ENCODE assay signal across 10 cellular contexts in the genomic region with DNA sequence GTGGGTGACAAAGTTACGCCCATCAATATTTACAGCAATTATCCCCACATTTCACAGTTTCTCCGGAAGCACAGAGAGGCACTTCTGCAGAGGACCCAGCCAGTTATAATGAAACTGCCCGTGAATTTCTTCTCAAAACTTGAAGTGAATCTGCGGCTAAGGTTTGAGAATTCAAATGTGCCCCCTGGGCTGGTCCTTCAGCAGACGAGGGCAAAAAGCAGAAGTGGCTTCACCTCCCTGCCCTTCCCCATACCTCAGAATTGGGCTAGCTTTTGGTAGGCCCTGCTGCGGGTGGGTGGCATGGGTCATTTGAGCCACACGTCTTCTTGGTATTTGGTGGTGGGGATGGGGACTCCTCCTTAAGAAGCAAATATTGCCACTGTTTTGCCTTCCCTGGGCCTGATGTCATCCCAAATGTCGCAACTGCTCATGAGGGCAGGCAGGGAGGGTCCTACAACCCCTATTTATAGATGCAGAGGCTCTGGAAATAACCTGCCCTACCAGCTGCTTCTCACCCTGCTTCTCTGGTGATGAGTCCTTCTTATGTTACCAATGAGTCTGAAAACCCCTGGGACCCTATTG. TPM values are rescaled to one million over a fixed set of nuclear protein-coding genes. Genes with fewer than 3 reads are reported as not detected.
DNase-seq lines count a peak whose midpoint lies in the region; ATAC-seq, FAIRE-seq and TF ChIP-seq lines count a peak whose summit lies in the region.
"Had no signal": no experiment of that assay in that cellular context is flagged by ENCODE, and none has a peak within 500 bp of the region (broad histone marks: within the 10 kb centered on the region; RNA-seq: fewer than 3 reads in every experiment).

No MANE protein-coding gene starts in this region.

- in situ Hi-C loops in HepG2 (cut with HindIII; ENCODE audit: extremely low pct_ligation_motif_present, low pct_unique_long_range_greater_than_20kb) = loop anchor here (25.0 kb wide), 1 partner anchor 306 kb away; no protein-coding TSS in a partner anchor

- H3K27me3 ChIP-seq in HepG2 (ENCODE audit: control insufficient read depth in 1 of 2, insufficient read depth in 2 of 2, low read length in 2 of 2) (peaks cover 0 to 11% of the 10 kb centered on the region in 2 experiments; a peak in 2 of 5 replicates), sigmoid colon (peaks cover 0 to 15% (median 10%) of the 10 kb centered on the region in 3 donors)

- H3K79me2 ChIP-seq in HepG2 (ENCODE audit: insufficient read depth, low read length) = no peaks in the 10 kb centered on the region

- peak; percentile 55 for ATAC-seq in GM18511 (IDR thresholded peaks at IDR 0.05; ENCODE audit: unreplicated experiment)
- peak; percentile 25 for ATAC-seq in GM21619 (IDR thresholded peaks at IDR 0.05; ENCODE audit: unreplicated experiment)
- ATAC-seq in mucosa of descending colon = peak; percentile 59
- no peak for ATAC-seq in HepG2
- ATAC-seq in GM21526 (IDR thresholded peaks at IDR 0.05; ENCODE audit: low FRiP score, unreplicated experiment) = no peak

- CTCF ChIA-PET in HepG2 (lab: Yijun Ruan, JAX; ENCODE audit: low intra/inter-chr PET ratio, low total read pairs) = no interaction called here

- no peaks in the 10 kb centered on the region for H3K27me3 Mint-ChIP-seq in IgD-negative memory B cell

- H3K4me1 Mint-ChIP-seq in IgD-negative memory B cell = peaks cover 35 to 45% (median 40%) of the 10 kb centered on the region in 3 donors

- TF ChIP-seq EP300 in HepG2 (IDR thresholded peaks at IDR 0.05; ENCODE audit: low read depth in 2 of 2, low read length in 2 of 2) (no peak), HepG2 (CRISPR knock-in tag; IDR thresholded peaks at IDR 0.05; ENCODE audit: borderline replicate concordance) (no peak), sigmoid colon (IDR thresholded peaks at IDR 0.05) (no peak)

- H3K27ac ChIP-seq in HepG2 (ENCODE audit: extremely low read length, insufficient read depth, low read length) = no peak overlapping the region
- no peak overlapping the region for H3K27ac ChIP-seq in sigmoid colon

- H3K4me1 ChIP-seq in mucosa of descending colon (ENCODE audit: low read depth) (no peaks in the 10 kb centered on the region), HepG2 (ENCODE audit: insufficient read depth, low read length) (no peaks in the 10 kb centered on the region), sigmoid colon (no peaks in the 10 kb centered on the region)

- POLR2A ChIA-PET in HepG2 (lab: Yijun Ruan, JAX) = no interaction called here

- H3K9me3 ChIP-seq in mucosa of descending colon = no peaks in the 10 kb centered on the region
- H3K9me3 ChIP-seq in HepG2 (ENCODE audit: low read length) = no peaks in the 10 kb centered on the region
- H3K9me3 ChIP-seq in sigmoid colon = no peaks in the 10 kb centered on the region

- TF ChIP-seq POLR2A in HepG2 (IDR thresholded peaks at IDR 0.05; ENCODE audit: insufficient read depth in 1 of 2, low read depth in 2 of 2, low read length in 2 of 2) (no peak), sigmoid colon (IDR thresholded peaks at IDR 0.05) (no peak)

- intact Hi-C loops in mucosa of descending colon (cut with DNase I, micrococcal nuclease) (loop anchor here in 1 of 2 donors (10.0 kb wide), 1 partner anchor 307 kb away; no protein-coding TSS in a partner anchor), HepG2 (cut with micrococcal nuclease; ENCODE audit: unreplicated experiment) (no loop called here), sigmoid colon (cut with DNase I) (no loop called here)

- H4K20me1 ChIP-seq in HepG2 (ENCODE audit: insufficient read depth, low read length) = 0 out of 2 replicates have a peak, but pooled peaks cover 2% of the 10 kb centered on the region

- no peak overlapping the region for H3K9ac ChIP-seq in HepG2 (ENCODE audit: insufficient read depth, low read depth, low read length)

- peak overlapping the region; percentile 92 to 97 (median 94) for H3K27ac Mint-ChIP-seq in IgD-negative memory B cell

- no peak overlapping the region for H2AFZ ChIP-seq in HepG2 (ENCODE audit: low read length)

- no peak overlapping the region for H3K4me2 ChIP-seq in HepG2 (ENCODE audit: low read depth, low read length)

- TF ChIP-seq RAD21 in HepG2 (CRISPR knock-in tag; IDR thresholded peaks at IDR 0.05) = no peak

- DNase-seq in mucosa of descending colon = no peak
- no peak for DNase-seq in HepG2 (ENCODE audit: low spot score)
- no peak for DNase-seq in sigmoid colon
- no peak for DNase-seq in NCI-H1694 (lab: John Stamatoyannopoulos, UW)

- BruUV-seq in HepG2 (replicated peaks; lab: Mats Ljungman, UMichigan) = no TSS peak

- WGBS in HepG2 (ENCODE audit: low lambda C conversion rate) = 50% methylated on average over 6 of the region's 8 CpGs
- 63 to 82% methylated on average over 8 of the region's 8 CpGs for WGBS in sigmoid colon, 2 donors

- H3K4me3 Mint-ChIP-seq in IgD-negative memory B cell = peak overlapping the region; percentile 49 to 87 (median 60)

- H3K36me3 Mint-ChIP-seq in IgD-negative memory B cell = no peaks in the 10 kb centered on the region

- H3K36me3 ChIP-seq in mucosa of descending colon (ENCODE audit: low read depth) (no peaks in the 10 kb centered on the region), HepG2 (replicated peaks in 1 of 2; ENCODE audit: control insufficient read depth in 1 of 2, insufficient read depth in 2 of 2, low read length in 2 of 2) (no peaks in the 10 kb centered on the region), sigmoid colon (no peaks in the 10 kb centered on the region)

- no peak for FAIRE-seq in HepG2 (lab: Jason Lieb, UNC)
- FAIRE-seq: endometrium had no signal

- H3K4me3 ChIP-seq in mucosa of descending colon = no peak overlapping the region
- no peak overlapping the region for H3K4me3 ChIP-seq in HepG2 (replicated peaks in 1 of 3; ENCODE audit: insufficient read depth in 1 of 3, low read depth in 2 of 3, low read length in 3 of 3)
- no peak overlapping the region for H3K4me3 ChIP-seq in sigmoid colon

- no peak for TF ChIP-seq CTCF in mucosa of descending colon (IDR thresholded peaks at IDR 0.05)
- no peak for TF ChIP-seq CTCF in HepG2 (CRISPR knock-in tag; IDR thresholded peaks at IDR 0.05)
- TF ChIP-seq CTCF in sigmoid colon (IDR thresholded peaks at IDR 0.05) = no peak

- no peaks in the 10 kb centered on the region for H3K9me3 Mint-ChIP-seq in IgD-negative memory B cell

TF ChIP-seq in HepG2, 621 proteins besides CTCF, POLR2A, EP300 and RAD21:
- TF ChIP-seq ZFP1 (CRISPR knock-in tag; IDR thresholded peaks at IDR 0.05) = no peak
- TF ChIP-seq ZBTB7B (CRISPR knock-in tag; IDR thresholded peaks at IDR 0.05) = no peak
- TF ChIP-seq ZSCAN21 (CRISPR knock-in tag; IDR thresholded peaks at IDR 0.05; ENCODE audit: borderline replicate concordance) = no peak
- TF ChIP-seq SRSF4 (IDR thresholded peaks at IDR 0.05; ENCODE audit: low read depth, low read length, poor library complexity, severe bottlenecking) = no peak
- no peak for TF ChIP-seq POLR2AphosphoS5 (IDR thresholded peaks at IDR 0.05; ENCODE audit: low read depth, low read length)
- no peak for TF ChIP-seq SNAPC2 (CRISPR knock-in tag; IDR thresholded peaks at IDR 0.05)
- TF ChIP-seq ZNF234 (CRISPR knock-in tag; conservative IDR thresholded peaks at IDR 0.05) = no peak
- TF ChIP-seq NR2F2 (IDR thresholded peaks at IDR 0.05; ENCODE audit: borderline replicate concordance, low read depth) = no peak
- no peak for TF ChIP-seq ZNF75D (CRISPR knock-in tag; IDR thresholded peaks at IDR 0.05; ENCODE audit: borderline replicate concordance)

RNA-seq across cellular contexts. Expression of a gene that starts 16.6 kb away (rescaled TPM):
- polyA plus RNA-seq in IgD-negative memory B cell (78.7 TPM), HepG2 (2011; rRNA removed) (not detected in 2 replicates), sigmoid colon (10 to 100 TPM in 1 of 3 donors, 1 to 10 TPM in 1, under 1 TPM in 1; 0.60 to 18.6 (median 1.2) TPM)
- total RNA-seq in mucosa of descending colon (1 to 10 TPM; 2.1 to 3.3 (median 2.2) TPM), HepG2 (2016; rRNA removed; fragmentation: Illumina TruSeq; extraction: Trizol) (not detected in 2 replicates), sigmoid colon (1 to 10 TPM; 2.0 to 4.9 (median 3.3) TPM)
- total RNA-seq in HepG2 (2016; cell fraction: cytosol; rRNA removed; fragmentation: Illumina TruSeq; extraction: Trizol; ENCODE audit: low read depth) = not detected in 2 replicates
- total RNA-seq in HepG2 (2016; cell fraction: insoluble cytoplasmic fraction; rRNA removed; fragmentation: Illumina TruSeq; extraction: Trizol) = not detected in 2 replicates
- total RNA-seq in HepG2 (2016; cell fraction: membrane; rRNA removed; fragmentation: Illumina TruSeq; extraction: Trizol) = not detected in 2 replicates
- not detected in 2 replicates for total RNA-seq in HepG2 (2016; cell fraction: nucleus; rRNA removed; fragmentation: Illumina TruSeq; extraction: Trizol)
- polyA plus RNA-seq in HepG2 (2011; cell fraction: cytosol; rRNA removed) = not detected in 2 replicates
- 0.05 and 0.14 TPM in 2 replicates for polyA plus RNA-seq in HepG2 (2011; cell fraction: nucleus; rRNA removed)
- not detected in 2 replicates for polyA plus RNA-seq in HepG2 (2012)
- polyA plus RNA-seq in HepG2 (2016; cell fraction: cytosol; fragmentation: Illumina TruSeq; extraction: Trizol; ENCODE audit: low read depth) = not detected in 2 replicates
- polyA plus RNA-seq in HepG2 (2016; cell fraction: insoluble cytoplasmic fraction; fragmentation: Illumina TruSeq; extraction: Trizol; ENCODE audit: low read depth) = not detected in 2 replicates
- polyA plus RNA-seq in HepG2 (2016; cell fraction: membrane; fragmentation: Illumina TruSeq; extraction: Trizol; ENCODE audit: low read depth) = not detected in 2 replicates
- polyA plus RNA-seq in HepG2 (2016; cell fraction: nucleus; fragmentation: Illumina TruSeq; extraction: Trizol; ENCODE audit: insufficient read depth, low read depth) = not detected in 2 replicates
- polyA minus RNA-seq in HepG2 (2011; rRNA and poly(A)+ RNA removed; ENCODE audit: low replicate concordance) = 0.19 TPM in 1 of 2 replicates, not detected in the other
- polyA minus RNA-seq in HepG2 (2011; cell fraction: cytosol; rRNA and poly(A)+ RNA removed) = not detected in 2 replicates
- polyA minus RNA-seq in HepG2 (2011; cell fraction: nucleus; rRNA and poly(A)+ RNA removed) = not detected in 2 replicates
- total RNA-seq: Daoy had no signal

Comparison
In these comparisons a context has a peak if more than half of its experiments do, and no peak if none do; other contexts are left out.
1. ATAC-seq: peak in GM18511 (single experiment), GM21619 (single experiment) and mucosa of descending colon (single experiment); none in HepG2 (single experiment) and GM21526 (single experiment).